ENCODE assay signal across 16 cellular contexts in genomic region chr13:113421673-113422270, GRCh38. TPM values are rescaled to one million over a fixed set of nuclear protein-coding genes. Genes with fewer than 3 reads are reported as not detected.
DNase-seq lines count a peak whose midpoint lies in the region; ATAC-seq and TF ChIP-seq lines count a peak whose summit lies in the region.
"Had no signal": no experiment of that assay in that cellular context is flagged by ENCODE, and none has a peak within 500 bp of the region (broad histone marks: within the 10 kb centered on the region; RNA-seq: fewer than 3 reads in every experiment).

No MANE protein-coding gene starts in this region.

- CTCF ChIA-PET in SK-N-SH (lab: Yijun Ruan, JAX), result interaction anchor here (1.4 to 1.6 kb wide), 2 partner anchors 36 to 141 kb away, joined by 3 to 6 read pairs; no protein-coding TSS in a partner anchor
- CTCF ChIA-PET in activated CD8-positive, alpha-beta T cell treated with anti-CD3 and anti-CD28 coated beads for 36 hours (lab: Charles Lee), result no interaction called here

- no peaks in the 10 kb centered on the region for H3K9me2 ChIP-seq in SK-N-SH

- H3K4me3 Mint-ChIP-seq in activated CD8-positive, alpha-beta T cell treated with anti-CD3 and anti-CD28 coated beads for 36 hours, result no peak overlapping the region
- H3K4me3 Mint-ChIP-seq: activated naive CD4-positive, alpha-beta T cell treated with anti-CD3 and anti-CD28 coated beads, Interleukin-2, amount 50 U/mL, for 24 hours; stimulated activated naive CD8-positive, alpha-beta T cell treated with anti-CD3 and anti-CD28 coated beads, Interleukin-15, amount 100 ng/mL, for 72 hours had no signal

- no peak for TF ChIP-seq EP300 in SK-N-SH (IDR thresholded peaks at IDR 0.05; ENCODE audit: borderline replicate concordance in 1 of 2, low read depth in 1 of 2, low read length in 1 of 2)

- DNase-seq in AG08395 (ENCODE audit: low spot score), result peak; percentile 55
- DNase-seq in SK-N-SH, result peak; percentile 73
- DNase-seq in fibroblast of lung (ENCODE audit: low read depth in 2 of 2), result peak; percentile 22 to 77
- DNase-seq in posterior vena cava (ENCODE audit: low spot score), result peak; percentile 85
- no peak for DNase-seq in activated CD8-positive, alpha-beta T cell treated with anti-CD3 and anti-CD28 coated beads for 36 hours
- no peak for DNase-seq in EL
- DNase-seq: ACHN; DMS53; foreskin melanocyte; NCI-H1105; retina; stimulated activated naive CD8-positive, alpha-beta T cell treated with anti-CD3 and anti-CD28 coated beads, Interleukin-15, amount 100 ng/mL, for 72 hours; WERI-Rb-1 had no signal

- H3K79me2 ChIP-seq in SK-N-SH (ENCODE audit: insufficient read depth) (no peaks in the 10 kb centered on the region), fibroblast of lung (ENCODE audit: control insufficient read depth, insufficient read depth, low read length) (no peaks in the 10 kb centered on the region)

- no peaks in the 10 kb centered on the region for H3K9me3 Mint-ChIP-seq in activated CD8-positive, alpha-beta T cell treated with anti-CD3 and anti-CD28 coated beads for 36 hours
- H3K9me3 Mint-ChIP-seq: activated naive CD4-positive, alpha-beta T cell treated with anti-CD3 and anti-CD28 coated beads, Interleukin-2, amount 50 U/mL, for 24 hours; stimulated activated naive CD8-positive, alpha-beta T cell treated with anti-CD3 and anti-CD28 coated beads, Interleukin-15, amount 100 ng/mL, for 72 hours had no signal

- POLR2A ChIA-PET in SK-N-SH (lab: Yijun Ruan, JAX), result no interaction called here
- POLR2A ChIA-PET in activated CD8-positive, alpha-beta T cell treated with anti-CD3 and anti-CD28 coated beads for 36 hours (lab: Charles Lee), result no interaction called here

- intact Hi-C loops in posterior vena cava (cut with DNase I), result no loop called here
- intact Hi-C loops in activated CD8-positive, alpha-beta T cell treated with anti-CD3 and anti-CD28 coated beads for 36 hours (cut with micrococcal nuclease), result no loop called here

- TF ChIP-seq CTCF in SK-N-SH (IDR thresholded peaks at IDR 0.05) (no peak), fibroblast of lung (conservative IDR thresholded peaks at IDR 0.05 in 1 of 2, IDR thresholded peaks at IDR 0.05 in 1 of 2; ENCODE audit: low read depth in 1 of 2, low read length in 2 of 2) (no peak)
- TF ChIP-seq CTCF in activated CD8-positive, alpha-beta T cell treated with anti-CD3 and anti-CD28 coated beads for 36 hours (IDR thresholded peaks at IDR 0.05), result no peak

- H3K4me1 ChIP-seq in SK-N-SH (ENCODE audit: control insufficient read depth in 1 of 2, insufficient read depth in 2 of 2, low read depth in 1 of 2, low read length in 1 of 2), result peaks cover 0 to 18% of the 10 kb centered on the region in 2 experiments; a peak in 2 of 4 replicates
- peaks cover 3% of the 10 kb centered on the region for H3K4me1 ChIP-seq in fibroblast of lung (ENCODE audit: control insufficient read depth, extremely low read depth, insufficient read depth, low read length)

- H3K4me3 ChIP-seq in SK-N-SH (ENCODE audit: low read depth in 2 of 2, low read length in 1 of 2) (no peak overlapping the region), fibroblast of lung (replicated peaks in 1 of 4; ENCODE audit: control extremely low read depth in 1 of 4, insufficient read depth in 1 of 4, low read depth in 3 of 4, low read length in 4 of 4) (peak overlapping the region in 1 of 4 experiments; percentile 20)

- no peaks in the 10 kb centered on the region for H3K36me3 ChIP-seq in SK-N-SH (replicated peaks in 1 of 2; ENCODE audit: control insufficient read depth in 1 of 2, insufficient read depth in 2 of 2, low read length in 1 of 2)
- no peaks in the 10 kb centered on the region for H3K36me3 ChIP-seq in fibroblast of lung (ENCODE audit: control insufficient read depth, insufficient read depth, low read length)

- no peak for TF ChIP-seq RAD21 in SK-N-SH (IDR thresholded peaks at IDR 0.05; ENCODE audit: low read length)

- ATAC-seq in activated CD8-positive, alpha-beta T cell treated with anti-CD3 and anti-CD28 coated beads for 36 hours, result no peak
- ATAC-seq in HG03135 (IDR thresholded peaks at IDR 0.05; ENCODE audit: unreplicated experiment) (no peak), HG03457 (IDR thresholded peaks at IDR 0.05; ENCODE audit: unreplicated experiment) (no peak)

- no peaks in the 10 kb centered on the region for H3K4me1 Mint-ChIP-seq in activated CD8-positive, alpha-beta T cell treated with anti-CD3 and anti-CD28 coated beads for 36 hours (ENCODE audit: low read depth)
- H3K4me1 Mint-ChIP-seq: activated naive CD4-positive, alpha-beta T cell treated with anti-CD3 and anti-CD28 coated beads, Interleukin-2, amount 50 U/mL, for 24 hours; stimulated activated naive CD8-positive, alpha-beta T cell treated with anti-CD3 and anti-CD28 coated beads, Interleukin-15, amount 100 ng/mL, for 72 hours had no signal

- H3K9me3 ChIP-seq in SK-N-SH, result no peaks in the 10 kb centered on the region
- no peaks in the 10 kb centered on the region for H3K9me3 ChIP-seq in fibroblast of lung (ENCODE audit: control insufficient read depth, insufficient read depth, low read depth, low read length)

- no peaks in the 10 kb centered on the region for H3K36me3 Mint-ChIP-seq in activated CD8-positive, alpha-beta T cell treated with anti-CD3 and anti-CD28 coated beads for 36 hours (ENCODE audit: low read depth)
- H3K36me3 Mint-ChIP-seq: activated naive CD4-positive, alpha-beta T cell treated with anti-CD3 and anti-CD28 coated beads, Interleukin-2, amount 50 U/mL, for 24 hours had no signal

- H3K27me3 Mint-ChIP-seq in activated CD8-positive, alpha-beta T cell treated with anti-CD3 and anti-CD28 coated beads for 36 hours, result no peaks in the 10 kb centered on the region

- H3K4me2 ChIP-seq in SK-N-SH (no peak overlapping the region), fibroblast of lung (ENCODE audit: extremely low read depth, insufficient read depth, low read length) (peak overlapping the region; percentile 33)

- no peaks in the 10 kb centered on the region for H3F3A ChIP-seq in SK-N-SH (replicated peaks; ENCODE audit: insufficient read depth)

- WGBS in SK-N-SH (ENCODE audit: low lambda C conversion rate), result 58% methylated on average over 14 of the region's 15 CpGs

- H3K27ac Mint-ChIP-seq in activated CD8-positive, alpha-beta T cell treated with anti-CD3 and anti-CD28 coated beads for 36 hours, result no peak overlapping the region
- H3K27ac Mint-ChIP-seq: activated naive CD4-positive, alpha-beta T cell treated with anti-CD3 and anti-CD28 coated beads, Interleukin-2, amount 50 U/mL, for 24 hours; stimulated activated naive CD8-positive, alpha-beta T cell treated with anti-CD3 and anti-CD28 coated beads, Interleukin-15, amount 100 ng/mL, for 72 hours had no signal

- H3K27me3 ChIP-seq in SK-N-SH (ENCODE audit: insufficient read depth), result no peaks in the 10 kb centered on the region
- H3K27me3 ChIP-seq in fibroblast of lung (ENCODE audit: control insufficient read depth, insufficient read depth, low read length), result no peaks in the 10 kb centered on the region

- H3K9ac ChIP-seq in SK-N-SH (no peak overlapping the region), fibroblast of lung (ENCODE audit: insufficient read depth, low read length) (no peak overlapping the region)

- H2AFZ ChIP-seq in SK-N-SH (ENCODE audit: low read depth) (no peak overlapping the region), fibroblast of lung (ENCODE audit: low read length) (peak overlapping the region; percentile 7)

- no peaks in the 10 kb centered on the region for H4K20me1 ChIP-seq in SK-N-SH (ENCODE audit: insufficient read depth)
- no peaks in the 10 kb centered on the region for H4K20me1 ChIP-seq in fibroblast of lung (ENCODE audit: control insufficient read depth, extremely low read depth, insufficient read depth, low read length)

- peak overlapping the region in 1 of 2 experiments; percentile 87; a peak in 2 of 4 replicates for H3K27ac ChIP-seq in SK-N-SH (ENCODE audit: low read depth in 2 of 2, low read length in 1 of 2)
- no peak overlapping the region for H3K27ac ChIP-seq in fibroblast of lung (ENCODE audit: insufficient read depth, low read length)
- H3K27ac ChIP-seq: WERI-Rb-1 had no signal

TF ChIP-seq in SK-N-SH, 30 proteins besides CTCF, POLR2A, EP300 and RAD21:
- no peak for TF ChIP-seq RFX5 (IDR thresholded peaks at IDR 0.05; ENCODE audit: low read length)

RNA-seq across cellular contexts. Expression of gene ADPRHL1, which starts 31.5 kb away (rescaled TPM):
- polyA plus RNA-seq in SK-N-SH (2012; rRNA removed) (1.0 and 1.2 TPM in 2 replicates), fibroblast of lung (0.59 and 0.62 TPM in 2 replicates)
- 0.64 and 0.81 TPM in 2 replicates for polyA plus RNA-seq in SK-N-SH (2012; cell fraction: cytosol; rRNA removed)
- 4.6 and 4.9 TPM in 2 replicates for polyA plus RNA-seq in SK-N-SH (2012; cell fraction: nucleus; rRNA removed)
- total RNA-seq in fibroblast of lung (1.5 TPM in 2 replicates), posterior vena cava (1 to 10 TPM; 1.2 to 1.6 TPM)
- 0.64 and 1.0 TPM in 2 replicates for polyA plus RNA-seq in fibroblast of lung (2012)
- polyA minus RNA-seq in fibroblast of lung (ENCODE audit: low replicate concordance), result 0.04 and 1.3 TPM in 2 replicates
- total RNA-seq in activated CD8-positive, alpha-beta T cell treated with anti-CD3 and anti-CD28 coated beads for 36 hours, result under 1 TPM; 0.23 to 0.36 TPM

RNA-seq across cellular contexts. Expression of gene GRTP1, which starts 57.8 kb away (rescaled TPM):
- polyA plus RNA-seq in SK-N-SH (2012; rRNA removed) (8.0 and 10.2 TPM in 2 replicates), fibroblast of lung (0.35 and 1.4 TPM in 2 replicates)
- 8.0 and 9.0 TPM in 2 replicates for polyA plus RNA-seq in SK-N-SH (2012; cell fraction: cytosol; rRNA removed)
- polyA plus RNA-seq in SK-N-SH (2012; cell fraction: nucleus; rRNA removed), result 15.9 and 16.6 TPM in 2 replicates
- total RNA-seq in fibroblast of lung (2.3 and 4.8 TPM in 2 replicates), posterior vena cava (1 to 10 TPM; 3.8 to 4.9 TPM)
- polyA plus RNA-seq in fibroblast of lung (2012), result 0.89 and 2.2 TPM in 2 replicates
- 0.26 TPM in 1 of 2 replicates, not detected in the other for polyA minus RNA-seq in fibroblast of lung (ENCODE audit: low replicate concordance)
- not detected for total RNA-seq in activated CD8-positive, alpha-beta T cell treated with anti-CD3 and anti-CD28 coated beads for 36 hours

Comparison
In these comparisons a context has a peak if more than half of its experiments do, and no peak if none do; other contexts are left out.
1. DNase-seq: peak in AG08395 (single experiment), SK-N-SH (single experiment), fibroblast of lung (2 of 2) and posterior vena cava (single experiment); none in activated CD8-positive, alpha-beta T cell treated with anti-CD3 and anti-CD28 coated beads for 36 hours (single experiment) and EL (single experiment).